In the genomic region with DNA sequence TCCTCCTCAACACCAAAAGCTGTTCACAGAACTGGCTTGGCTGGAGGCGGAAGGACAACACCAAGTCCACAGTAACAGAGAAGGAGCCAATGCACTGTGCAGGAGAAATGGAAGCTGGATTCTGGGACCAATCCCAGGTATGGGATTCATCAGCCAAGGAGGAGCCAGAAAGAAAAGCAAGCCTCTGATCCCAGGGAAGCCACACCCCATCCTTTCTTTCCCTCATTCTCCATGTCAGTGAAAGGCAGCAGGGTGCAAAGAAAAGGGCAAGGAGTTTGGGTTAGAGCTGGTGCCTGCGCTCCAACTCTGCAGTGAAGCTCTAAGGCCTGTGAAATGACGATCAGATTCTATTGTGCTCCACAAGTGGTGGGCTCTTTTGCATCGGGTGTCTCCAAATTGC, we compare ENCODE assay signal across 2 cellular contexts.
TF ChIP-seq lines count a peak whose summit lies in the region.

No MANE protein-coding gene starts in this region.

TF ChIP-seq in IMR-90, 13 proteins besides CTCF, POLR2A, EP300 and RAD21:
- TF ChIP-seq SMC3 (IDR thresholded peaks at IDR 0.05; ENCODE audit: low read depth, low read length) (no peak), BHLHE40 (IDR thresholded peaks at IDR 0.05; ENCODE audit: low read depth, low read length) (no peak), FOS (IDR thresholded peaks at IDR 0.05; ENCODE audit: low read depth, low read length) (no peak), CEBPB (IDR thresholded peaks at IDR 0.05; ENCODE audit: low read depth, low read length) (no peak), RFX5 (IDR thresholded peaks at IDR 0.05; ENCODE audit: low read depth, low read length) (no peak), MXI1 (IDR thresholded peaks at IDR 0.05; ENCODE audit: borderline replicate concordance, low read depth, low read length) (no peak), NFE2L2 (IDR thresholded peaks at IDR 0.05; ENCODE audit: low read depth, low read length) (no peak), MAFK (IDR thresholded peaks at IDR 0.05; ENCODE audit: low read depth, low read length) (no peak), CHD1 (IDR thresholded peaks at IDR 0.05; ENCODE audit: low read depth, low read length) (no peak), RCOR1 (IDR thresholded peaks at IDR 0.05; ENCODE audit: insufficient replicate concordance, low read length) (no peak), MAZ (IDR thresholded peaks at IDR 0.05; ENCODE audit: borderline replicate concordance, low read depth, low read length) (no peak)
- TF ChIP-seq, protein P1, sequence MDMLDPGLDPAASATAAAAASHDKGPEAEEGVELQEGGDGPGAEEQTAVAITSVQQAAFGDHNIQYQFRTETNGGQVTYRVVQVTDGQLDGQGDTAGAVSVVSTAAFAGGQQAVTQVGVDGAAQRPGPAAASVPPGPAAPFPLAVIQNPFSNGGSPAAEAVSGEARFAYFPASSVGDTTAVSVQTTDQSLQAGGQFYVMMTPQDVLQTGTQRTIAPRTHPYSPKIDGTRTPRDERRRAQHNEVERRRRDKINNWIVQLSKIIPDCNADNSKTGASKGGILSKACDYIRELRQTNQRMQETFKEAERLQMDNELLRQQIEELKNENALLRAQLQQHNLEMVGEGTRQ (IDR thresholded peaks at IDR 0.05; ENCODE audit: low read depth, low read length), result no peak
- TF ChIP-seq, protein P2, sequence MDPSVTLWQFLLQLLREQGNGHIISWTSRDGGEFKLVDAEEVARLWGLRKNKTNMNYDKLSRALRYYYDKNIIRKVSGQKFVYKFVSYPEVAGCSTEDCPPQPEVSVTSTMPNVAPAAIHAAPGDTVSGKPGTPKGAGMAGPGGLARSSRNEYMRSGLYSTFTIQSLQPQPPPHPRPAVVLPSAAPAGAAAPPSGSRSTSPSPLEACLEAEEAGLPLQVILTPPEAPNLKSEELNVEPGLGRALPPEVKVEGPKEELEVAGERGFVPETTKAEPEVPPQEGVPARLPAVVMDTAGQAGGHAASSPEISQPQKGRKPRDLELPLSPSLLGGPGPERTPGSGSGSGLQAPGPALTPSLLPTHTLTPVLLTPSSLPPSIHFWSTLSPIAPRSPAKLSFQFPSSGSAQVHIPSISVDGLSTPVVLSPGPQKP (IDR thresholded peaks at IDR 0.05; ENCODE audit: borderline replicate concordance, low read depth, low read length), result no peak

TF ChIP-seq in H1, 55 proteins besides CTCF, POLR2A, EP300 and RAD21:
- TF ChIP-seq TAF1 (IDR thresholded peaks at IDR 0.05; ENCODE audit: low read depth, low read length) (peak; percentile 63), KDM4A (IDR thresholded peaks at IDR 0.05; ENCODE audit: low read depth, low read length, severe bottlenecking) (no peak), RBBP5 (IDR thresholded peaks at IDR 0.05; ENCODE audit: borderline replicate concordance, low read depth, low read length) (no peak), HDAC2 (IDR thresholded peaks at IDR 0.05; ENCODE audit: borderline replicate concordance in 1 of 2, low read depth in 2 of 2, low read length in 2 of 2) (0 out of 4 replicates have a peak, but pooled peaks of 1 of the 2 experiments have one; percentile 57), TBP (IDR thresholded peaks at IDR 0.05; ENCODE audit: low read depth, low read length) (peak; percentile 34), YY1 (IDR thresholded peaks at IDR 0.05; ENCODE audit: low read depth, low read length) (0 out of 2 replicates have a peak, but pooled peaks have one; percentile 41), CBX5 (IDR thresholded peaks at IDR 0.05; ENCODE audit: low read depth, low read length) (no peak), SIN3A (conservative IDR thresholded peaks at IDR 0.05 in 1 of 2, IDR thresholded peaks at IDR 0.05 in 1 of 2; ENCODE audit: low read depth in 1 of 2, low read length in 2 of 2) (0 out of 4 replicates have a peak, but pooled peaks of 1 of the 2 experiments have one; percentile 17)
